In the genomic region with DNA sequence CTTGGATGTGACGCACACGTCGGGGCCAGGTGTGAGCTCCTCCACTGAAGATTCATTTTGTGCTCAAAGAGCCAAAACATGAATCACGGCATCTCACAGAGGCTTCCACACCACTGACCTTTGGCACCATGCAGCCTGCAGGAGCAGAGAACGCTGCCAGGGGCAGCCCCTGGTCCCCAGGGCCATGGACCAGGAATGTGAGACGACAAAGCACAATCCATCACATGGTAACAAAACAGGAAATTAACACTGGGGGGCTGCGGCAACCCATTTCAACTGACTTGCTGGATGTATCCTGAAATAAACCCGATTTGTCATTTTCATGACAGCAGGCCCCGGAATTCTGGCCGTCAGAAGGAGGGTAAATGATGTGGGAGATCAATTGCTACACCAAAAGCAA, we compare ENCODE assay signal across 34 cellular contexts.
"Had no signal": no experiment of that assay in that cellular context is flagged by ENCODE, and none has a peak within 500 bp of the region (broad histone marks: within the 10 kb centered on the region; RNA-seq: fewer than 3 reads in every experiment).

No MANE protein-coding gene starts in this region.

- H3K27ac ChIP-seq: adrenal gland, body of pancreas, colonic mucosa, esophagus muscularis mucosa, foreskin keratinocyte, gastrocnemius medialis, WERI-Rb-1 had no signal

- H3K27me3 ChIP-seq: adrenal gland, body of pancreas, colonic mucosa, esophagus muscularis mucosa had no signal

- DNase-seq: activated B cell treated with CpG ODN at 0.5 μM for 24 hours; activated CD4-positive, alpha-beta memory T cell treated with anti-CD3 and anti-CD28 coated beads for 36 hours; activated CD4-positive, alpha-beta T cell treated with anti-CD3 and anti-CD28 coated beads for 36 hours; activated CD4-positive, alpha-beta T cell treated with anti-CD3 and anti-CD28 coated beads, Interleukin-2, amount 10 ng/mL, durations not matched to agents 24 days and 14 days; activated CD4-positive, CD25-positive, alpha-beta regulatory T cell treated with anti-CD3 and anti-CD28 coated beads, Interleukin-2, amount 50 U/mL, for 72 hours; activated CD8-positive, alpha-beta memory T cell treated with anti-CD3 and anti-CD28 coated beads, Interleukin-2, amount 10 ng/mL, durations not matched to agents 7 days and 5 days; activated CD8-positive, alpha-beta memory T cell treated with anti-CD3 and anti-CD28 coated beads, Interleukin-2, amount 50 U/mL, for 4 hours; activated CD8-positive, alpha-beta T cell treated with anti-CD3 and anti-CD28 coated beads, Interleukin-2, amount 10 ng/mL, durations not matched to agents 7 days and 5 days; activated effector memory CD4-positive, alpha-beta T cell treated with anti-CD3 and anti-CD28 coated beads, Interleukin-2, amount 50 U/mL, for 16 hours; activated naive CD4-positive, alpha-beta T cell treated with anti-CD3 and anti-CD28 coated beads for 36 hours; activated naive CD8-positive, alpha-beta T cell treated with anti-CD3 and anti-CD28 coated beads for 36 hours; activated naive CD8-positive, alpha-beta T cell treated with anti-CD3 and anti-CD28 coated beads, Interleukin-2, amount 50 U/mL, for 24 hours; activated T-cell treated with anti-CD3 and anti-CD28 coated beads, Interleukin-2, amount 50 U/mL, for 1 hour; activated T-cell treated with anti-CD3 and anti-CD28 coated beads, Interleukin-2, amount 50 U/mL, for 48 hours; adrenal gland; amygdala; aorta; body of pancreas; caudate nucleus; colonic mucosa; effector memory CD4-positive, alpha-beta T cell; erythroblast; foreskin keratinocyte; gastrocnemius medialis; glutamatergic neuron; T-helper 1 cell; T-helper 17 cell; T1000; WERI-Rb-1 had no signal

- H3K4me1 ChIP-seq: adrenal gland, body of pancreas, colonic mucosa, esophagus muscularis mucosa, foreskin keratinocyte, gastrocnemius medialis had no signal

- H3K36me3 ChIP-seq: adrenal gland, colonic mucosa, esophagus muscularis mucosa, gastrocnemius medialis, WERI-Rb-1 had no signal

- ATAC-seq: activated CD4-positive, alpha-beta T cell treated with anti-CD3 and anti-CD28 coated beads for 36 hours; activated CD8-positive, alpha-beta memory T cell treated with anti-CD3 and anti-CD28 coated beads, Interleukin-2, amount 10 ng/mL, durations not matched to agents 7 days and 5 days; activated CD8-positive, alpha-beta T cell treated with anti-CD3 and anti-CD28 coated beads, Interleukin-2, amount 10 ng/mL, durations not matched to agents 7 days and 5 days; activated naive CD8-positive, alpha-beta T cell treated with anti-CD3 and anti-CD28 coated beads, Interleukin-2, amount 50 U/mL, for 24 hours; body of pancreas; foreskin keratinocyte; gastrocnemius medialis; T-helper 17 cell had no signal

- H3K9me3 ChIP-seq: adrenal gland, colonic mucosa, gastrocnemius medialis had no signal

- H3K4me1 Mint-ChIP-seq: activated B cell treated with CpG ODN at 0.5 μM for 24 hours; activated CD4-positive, alpha-beta T cell treated with anti-CD3 and anti-CD28 coated beads for 36 hours; activated CD4-positive, alpha-beta T cell treated with anti-CD3 and anti-CD28 coated beads, Interleukin-2, amount 10 ng/mL, durations not matched to agents 24 days and 14 days; activated CD8-positive, alpha-beta memory T cell treated with anti-CD3 and anti-CD28 coated beads, Interleukin-2, amount 10 ng/mL, durations not matched to agents 7 days and 5 days; activated naive CD4-positive, alpha-beta T cell treated with anti-CD3 and anti-CD28 coated beads, Interleukin-2, amount 50 U/mL, for 24 hours; activated naive CD8-positive, alpha-beta T cell treated with anti-CD3 and anti-CD28 coated beads for 36 hours; activated naive CD8-positive, alpha-beta T cell treated with anti-CD3 and anti-CD28 coated beads, Interleukin-2, amount 50 U/mL, for 24 hours; T-helper 17 cell had no signal

- H3K27me3 Mint-ChIP-seq: activated B cell treated with CpG ODN at 0.5 μM for 24 hours; activated CD4-positive, alpha-beta memory T cell treated with anti-CD3 and anti-CD28 coated beads for 36 hours; activated CD4-positive, alpha-beta T cell treated with anti-CD3 and anti-CD28 coated beads, Interleukin-2, amount 10 ng/mL, durations not matched to agents 24 days and 14 days; activated CD8-positive, alpha-beta memory T cell treated with anti-CD3 and anti-CD28 coated beads, Interleukin-2, amount 10 ng/mL, durations not matched to agents 7 days and 5 days had no signal

- H3K27ac Mint-ChIP-seq: activated B cell treated with CpG ODN at 0.5 μM for 24 hours; activated CD4-positive, alpha-beta memory T cell treated with anti-CD3 and anti-CD28 coated beads for 36 hours; activated CD4-positive, alpha-beta T cell treated with anti-CD3 and anti-CD28 coated beads for 36 hours; activated CD4-positive, alpha-beta T cell treated with anti-CD3 and anti-CD28 coated beads, Interleukin-2, amount 10 ng/mL, durations not matched to agents 24 days and 14 days; activated CD8-positive, alpha-beta memory T cell treated with anti-CD3 and anti-CD28 coated beads, Interleukin-2, amount 10 ng/mL, durations not matched to agents 7 days and 5 days; activated CD8-positive, alpha-beta T cell treated with anti-CD3 and anti-CD28 coated beads, Interleukin-2, amount 10 ng/mL, durations not matched to agents 7 days and 5 days; activated naive CD4-positive, alpha-beta T cell treated with anti-CD3 and anti-CD28 coated beads for 36 hours; activated naive CD4-positive, alpha-beta T cell treated with anti-CD3 and anti-CD28 coated beads, Interleukin-2, amount 50 U/mL, for 24 hours; activated naive CD8-positive, alpha-beta T cell treated with anti-CD3 and anti-CD28 coated beads for 36 hours; activated naive CD8-positive, alpha-beta T cell treated with anti-CD3 and anti-CD28 coated beads, Interleukin-2, amount 50 U/mL, for 24 hours; activated T-helper 1 cell treated with anti-CD3 and anti-CD28 coated beads, Interleukin-12 subunit alpha, Interleukin-12 subunit beta, Interleukin-2, Interleukin-4 antibody, amounts not matched to agents 30 ng/mL and 10 ng/mL and 1 ng/mL, durations not matched to agents 14 hours and 24 hours and 36 hours; activated T-helper 2 cell treated with anti-CD3 and anti-CD28 coated beads, Interferon-gamma antibody, Interleukin-2, Interleukin-4, amounts not matched to agents 10 μg/mL and 5 μg/mL and 100 μg/mL, durations not matched to agents 14 hours and 24 hours and 36 hours; T-helper 17 cell; T-helper 2 cell treated with Interferon-gamma antibody and Interleukin-4, amounts not matched to agents 5 μg/mL and 100 μg/mL, for 36 hours had no signal

- H3K4me3 ChIP-seq: adrenal gland, body of pancreas, colonic mucosa, esophagus muscularis mucosa, gastrocnemius medialis had no signal

- H3K36me3 Mint-ChIP-seq: activated CD8-positive, alpha-beta memory T cell treated with anti-CD3 and anti-CD28 coated beads, Interleukin-2, amount 10 ng/mL, durations not matched to agents 7 days and 5 days had no signal

- H3K4me3 Mint-ChIP-seq: activated B cell treated with CpG ODN at 0.5 μM for 24 hours; activated CD4-positive, alpha-beta memory T cell treated with anti-CD3 and anti-CD28 coated beads for 36 hours; activated CD4-positive, alpha-beta T cell treated with anti-CD3 and anti-CD28 coated beads for 36 hours; activated CD4-positive, alpha-beta T cell treated with anti-CD3 and anti-CD28 coated beads, Interleukin-2, amount 10 ng/mL, durations not matched to agents 24 days and 14 days; activated CD8-positive, alpha-beta memory T cell treated with anti-CD3 and anti-CD28 coated beads, Interleukin-2, amount 10 ng/mL, durations not matched to agents 7 days and 5 days; activated CD8-positive, alpha-beta T cell treated with anti-CD3 and anti-CD28 coated beads, Interleukin-2, amount 10 ng/mL, durations not matched to agents 7 days and 5 days; activated naive CD4-positive, alpha-beta T cell treated with anti-CD3 and anti-CD28 coated beads for 36 hours; activated naive CD4-positive, alpha-beta T cell treated with anti-CD3 and anti-CD28 coated beads, Interleukin-2, amount 50 U/mL, for 24 hours; activated naive CD8-positive, alpha-beta T cell treated with anti-CD3 and anti-CD28 coated beads for 36 hours; activated naive CD8-positive, alpha-beta T cell treated with anti-CD3 and anti-CD28 coated beads, Interleukin-2, amount 50 U/mL, for 24 hours; activated T-helper 1 cell treated with anti-CD3 and anti-CD28 coated beads, Interleukin-12 subunit alpha, Interleukin-12 subunit beta, Interleukin-2, Interleukin-4 antibody, amounts not matched to agents 30 ng/mL and 10 ng/mL and 1 ng/mL, durations not matched to agents 14 hours and 24 hours and 36 hours; T-helper 17 cell; T-helper 2 cell treated with Interferon-gamma antibody and Interleukin-4, amounts not matched to agents 5 μg/mL and 100 μg/mL, for 36 hours had no signal
